Comparison of ENCODE assay signal across 21 cellular contexts in genomic region chr5:175418252-175418651, GRCh38. TPM values are rescaled to one million over a fixed set of nuclear protein-coding genes. Genes with fewer than 3 reads are reported as not detected.
"Had no signal": no experiment of that assay in that cellular context is flagged by ENCODE, and none has a peak within 500 bp of the region (broad histone marks: within the 10 kb centered on the region; RNA-seq: fewer than 3 reads in every experiment).

No MANE protein-coding gene starts in this region.

- ATAC-seq: activated CD4-positive, CD25-positive, alpha-beta regulatory T cell treated with anti-CD3 and anti-CD28 coated beads, Interleukin-2, amount 50 U/mL, for 24 hours; left ventricle myocardium superior; natural killer cell; stimulated activated effector memory CD8-positive, alpha-beta T cell treated with anti-CD3 and anti-CD28 coated beads, Interleukin-12 subunit alpha, Interleukin-12 subunit beta, amount 100 ng/mL, for 72 hours; upper lobe of right lung had no signal

- H3K4me3 ChIP-seq: hepatocyte, thoracic aorta, upper lobe of right lung had no signal

- H3K27me3 ChIP-seq: brain microvascular endothelial cell, hepatocyte, upper lobe of right lung had no signal

- H3K27ac ChIP-seq: brain microvascular endothelial cell, hepatocyte, neutrophil, parathyroid adenoma, thoracic aorta, upper lobe of right lung had no signal

- H3K4me2 ChIP-seq: hepatocyte had no signal

- H2AFZ ChIP-seq: hepatocyte, parathyroid adenoma had no signal

- DNase-seq: activated CD4-positive, alpha-beta T cell treated with anti-CD3 and anti-CD28 coated beads, Interleukin-2, amount 50 U/mL, for 1 hour; activated CD8-positive, alpha-beta memory T cell treated with anti-CD3 and anti-CD28 coated beads for 24 hours; activated naive CD8-positive, alpha-beta T cell treated with anti-CD3 and anti-CD28 coated beads, Interleukin-2, amount 10 ng/mL, durations not matched to agents 7 days and 5 days; brain microvascular endothelial cell; cerebellar nuclear complex; effector CD8-positive, alpha-beta T cell; left ventricle myocardium superior; mesenchymal stem cell; natural killer cell; T-helper 9 cell; upper lobe of right lung had no signal

- H3K79me2 ChIP-seq: hepatocyte, parathyroid adenoma had no signal

- H3K9ac ChIP-seq: parathyroid adenoma had no signal

- H3K36me3 ChIP-seq: brain microvascular endothelial cell, neutrophil, thoracic aorta, upper lobe of right lung had no signal

- H3K9me3 ChIP-seq: neutrophil, thoracic aorta, upper lobe of right lung had no signal

RNA-seq across cellular contexts. Expression of gene DRD1, which starts 25.7 kb away (rescaled TPM):
- total RNA-seq: activated naive CD8-positive, alpha-beta T cell treated with anti-CD3 and anti-CD28 coated beads, Interleukin-2, amount 10 ng/mL, durations not matched to agents 7 days and 5 days; activated T-helper 1 cell treated with anti-CD3 and anti-CD28 coated beads, Interleukin-12 subunit alpha, Interleukin-12 subunit beta, Interleukin-2, Interleukin-4 antibody, amounts not matched to agents 30 ng/mL and 10 ng/mL and 1 ng/mL, durations not matched to agents 14 hours and 24 hours and 36 hours; epithelial cell of proximal tubule; glomerular endothelial cell; left ventricle myocardium superior; natural killer cell had no signal
- polyA plus RNA-seq: keratinocyte had no signal
